Comparison of ENCODE assay signal across 19 cellular contexts in genomic region chr17:57838857-57839570, GRCh38. TPM values are rescaled to one million over a fixed set of nuclear protein-coding genes. Genes with fewer than 3 reads are reported as not detected.
DNase-seq lines count a peak whose midpoint lies in the region; ATAC-seq and TF ChIP-seq lines count a peak whose summit lies in the region.
"Had no signal": no experiment of that assay in that cellular context is flagged by ENCODE, and none has a peak within 500 bp of the region (broad histone marks: within the 10 kb centered on the region; RNA-seq: fewer than 3 reads in every experiment).

No MANE protein-coding gene starts in this region.

- peaks cover 24% of the 10 kb centered on the region for H3K4me1 Mint-ChIP-seq in T-helper 17 cell

- peaks cover 6% of the 10 kb centered on the region for H3K36me3 Mint-ChIP-seq in T-helper 17 cell (ENCODE audit: low read depth)

- H3K36me3 ChIP-seq in HEK293 (ENCODE audit: control insufficient read depth in 2 of 2, insufficient read depth in 1 of 2, low read length in 2 of 2) (peaks cover 55 to 56% of the 10 kb centered on the region in 2 experiments), left ventricle myocardium inferior (peaks cover 28% of the 10 kb centered on the region), gastrocnemius medialis (peaks cover 0 to 9% of the 10 kb centered on the region in 2 donors)

- intact Hi-C loops in left ventricle myocardium inferior (cut with micrococcal nuclease): no loop called here
- intact Hi-C loops in gastrocnemius medialis (cut with DNase I; ENCODE audit: low total_unique reads): loop anchor here (5.0 kb wide), 1 partner anchor 742 kb away; no protein-coding TSS in a partner anchor

- no peaks in the 10 kb centered on the region for H3K27me3 Mint-ChIP-seq in T-helper 17 cell

- DNase-seq in T-helper 17 cell (no peak), left ventricle myocardium inferior (no peak), gastrocnemius medialis (no peak), NOMO-1 treated with DMSO at 0.1 percent for 48 hours (lab: John Stamatoyannopoulos, UW; ENCODE audit: unreplicated experiment) (no peak), NAMALWA (ENCODE audit: low spot score) (no peak), HK-2 (ENCODE audit: unreplicated experiment) (no peak)
- DNase-seq: BE2C, DMS53, H7, HFFc6, KBM-7, MM.1S, NCI-H1092, NCI-H1436, NCI-H1930, NCI-H510A had no signal

- H3K4me1 ChIP-seq in HEK293 (ENCODE audit: control insufficient read depth, insufficient read depth, low read length): no peaks in the 10 kb centered on the region
- H3K4me1 ChIP-seq in left ventricle myocardium inferior: peaks cover 76% of the 10 kb centered on the region
- H3K4me1 ChIP-seq in gastrocnemius medialis: peaks cover 46 to 58% of the 10 kb centered on the region in 2 donors
- H3K4me1 ChIP-seq: BE2C had no signal

- H3K9me3 ChIP-seq in HEK293 (ENCODE audit: control insufficient read depth, insufficient read depth, low read depth, low read length) (no peaks in the 10 kb centered on the region), T-helper 17 cell (ENCODE audit: control insufficient read depth, low read length, poor library complexity, severe bottlenecking) (no peaks in the 10 kb centered on the region), left ventricle myocardium inferior (replicated peaks) (no peaks in the 10 kb centered on the region), gastrocnemius medialis (no peaks in the 10 kb centered on the region)
- H3K9me3 ChIP-seq: BE2C, SJSA1 had no signal

- no peak overlapping the region for H3K4me3 Mint-ChIP-seq in T-helper 17 cell
- H3K4me3 Mint-ChIP-seq: HFFc6 had no signal

- peak overlapping the region; percentile 51 for H3K27ac Mint-ChIP-seq in T-helper 17 cell
- H3K27ac Mint-ChIP-seq: HFFc6 had no signal

- CTCF ChIA-PET in HEK293 (lab: Yijun Ruan, JAX): interaction anchor here (0.5 to 1.0 kb wide), 6 partner anchors 34 to 829 kb away, joined by 3 to 4 read pairs (median 3); no protein-coding TSS in a partner anchor

- TF ChIP-seq CTCF in HEK293 (tag by site-specific recombination; IDR thresholded peaks at IDR 0.05) (no peak), left ventricle myocardium inferior (IDR thresholded peaks at IDR 0.05; ENCODE audit: borderline replicate concordance) (no peak), gastrocnemius medialis (IDR thresholded peaks at IDR 0.05 in 4 of 5, conservative IDR thresholded peaks at IDR 0.05 in 1 of 5) (no peak)

- no peaks in the 10 kb centered on the region for H3K27me3 ChIP-seq in left ventricle myocardium inferior (ENCODE audit: low read depth)
- no peaks in the 10 kb centered on the region for H3K27me3 ChIP-seq in gastrocnemius medialis
- H3K27me3 ChIP-seq: BE2C, SJSA1 had no signal

- no peak for TF ChIP-seq POLR2A in gastrocnemius medialis (IDR thresholded peaks at IDR 0.05)

- H3K4me3 ChIP-seq in HEK293 (ENCODE audit: low read depth, low read length) (no peak overlapping the region), left ventricle myocardium inferior (no peak overlapping the region), gastrocnemius medialis (no peak overlapping the region)
- H3K4me3 ChIP-seq: SJSA1 had no signal

- peak overlapping the region; percentile 11; the same call in 1 of the 2 replicates for H3K27ac ChIP-seq in HEK293 (ENCODE audit: extremely low read depth, low read depth, low read length)
- H3K27ac ChIP-seq in left ventricle myocardium inferior (replicated peaks): peak overlapping the region; percentile 89
- peak overlapping the region; percentile 71 to 92 (median 88) for H3K27ac ChIP-seq in gastrocnemius medialis
- H3K27ac ChIP-seq: SJSA1 had no signal

- in situ Hi-C loops in gastrocnemius medialis (cut with MboI; ENCODE audit: low sequenced_read_pairs in 4 of 4): loop anchor here in 2 of 4 donors (25.0 kb wide), 2 partner anchors 248 to 602 kb away; partner anchors contain the start of gene DYNLL2 (in 1 of the 2)

- no peak for ATAC-seq in T-helper 17 cell
- ATAC-seq in gastrocnemius medialis: peak in 1 of 2 donors; percentile 2
- ATAC-seq: Panc1 had no signal

- POLR2A ChIA-PET in HEK293 (lab: Yijun Ruan, JAX): interaction anchor here (1.8 kb wide), 1 partner anchor 10 kb away, joined by 9 read pairs; the partner anchor contains the start of gene MRPS23

TF ChIP-seq in HEK293, 187 proteins besides CTCF, POLR2A, EP300 and RAD21:
- TF ChIP-seq ZNF223 (tag by site-specific recombination; IDR thresholded peaks at IDR 0.05) (no peak), SCRT2 (tag by site-specific recombination; IDR thresholded peaks at IDR 0.05) (peak; percentile 48; the same call in 1 of the 2 replicates)

RNA-seq across cellular contexts. Expression of gene MRPS23, which starts 10.8 kb away (rescaled TPM):
- total RNA-seq in T-helper 17 cell (10 to 100 TPM; 16.6 to 17.0 TPM), left ventricle myocardium inferior (89.4 TPM), gastrocnemius medialis (10 to 100 TPM; 24.3 to 47.2 (median 35.5) TPM)

Comparison
In these comparisons a context has a peak if more than half of its experiments do, and no peak if none do; other contexts are left out.
1. H3K27ac ChIP-seq: peak in every context shown above with its lines; median percentile 89 in left ventricle myocardium inferior; 88 in gastrocnemius medialis; 11 in HEK293.